In genomic region chr3:19348929-19349564, GRCh38 we compare ENCODE assay signal across 8 cellular contexts.
A peak's percentile ranks its signal among the peaks of the same experiment; 100 is the strongest.
DNase-seq lines count a peak whose midpoint lies in the region; ATAC-seq and TF ChIP-seq lines count a peak whose summit lies in the region.

No MANE protein-coding gene starts in this region.

- H2AFZ ChIP-seq in OCI-LY3 (ENCODE audit: low read depth, low read length): peak overlapping the region; percentile 34; the same call in 1 of the 2 replicates

- H3K4me2 ChIP-seq in OCI-LY3 (ENCODE audit: low read length): peak overlapping the region; percentile 70

- intact Hi-C loops in esophagus squamous epithelium (cut with DNase I) (loop anchor here (10.0 kb wide), 1 partner anchor 516 kb away; no protein-coding TSS in a partner anchor), gastrocnemius medialis (cut with DNase I; ENCODE audit: low total_unique reads) (loop anchor here (1.0 to 5.0 kb wide), 2 partner anchors 194 to 518 kb away; no protein-coding TSS in a partner anchor)

- H3K27ac ChIP-seq in C4-2B: no peak overlapping the region
- no peak overlapping the region for H3K27ac ChIP-seq in OCI-LY3 (ENCODE audit: low read length)
- no peak overlapping the region for H3K27ac ChIP-seq in esophagus squamous epithelium
- no peak overlapping the region for H3K27ac ChIP-seq in gastrocnemius medialis

- peak; percentile 77 for TF ChIP-seq CTCF in C4-2B (conservative IDR thresholded peaks at IDR 0.05)
- TF ChIP-seq CTCF in OCI-LY3 (IDR thresholded peaks at IDR 0.05; ENCODE audit: low read depth, low read length): peak; percentile 68
- TF ChIP-seq CTCF in esophagus squamous epithelium (IDR thresholded peaks at IDR 0.05): peak in 5 of 6 experiments; percentile 21 to 61 (median 47)
- TF ChIP-seq CTCF in gastrocnemius medialis (IDR thresholded peaks at IDR 0.05 in 4 of 5, conservative IDR thresholded peaks at IDR 0.05 in 1 of 5): peak in 4 of 5 experiments; percentile 20 to 71 (median 42)

- peaks cover 30% of the 10 kb centered on the region for H3K4me1 ChIP-seq in OCI-LY3 (ENCODE audit: low read length)
- H3K4me1 ChIP-seq in esophagus squamous epithelium: no peaks in the 10 kb centered on the region
- no peaks in the 10 kb centered on the region for H3K4me1 ChIP-seq in gastrocnemius medialis

- TF ChIP-seq POLR2A in esophagus squamous epithelium (IDR thresholded peaks at IDR 0.05): no peak
- no peak for TF ChIP-seq POLR2A in gastrocnemius medialis (IDR thresholded peaks at IDR 0.05)

- H3K36me3 Mint-ChIP-seq in stimulated activated effector memory CD8-positive, alpha-beta T cell treated with anti-CD3 and anti-CD28 coated beads, Interleukin-12 subunit alpha, Interleukin-12 subunit beta, amount 100 ng/mL, for 72 hours: no peaks in the 10 kb centered on the region

- no peaks in the 10 kb centered on the region; the same call in 1 of the 2 replicates for H3K27me3 ChIP-seq in OCI-LY3 (ENCODE audit: low read depth, low read length)
- H3K27me3 ChIP-seq in esophagus squamous epithelium: no peaks in the 10 kb centered on the region
- no peaks in the 10 kb centered on the region for H3K27me3 ChIP-seq in gastrocnemius medialis

- H3K9me3 Mint-ChIP-seq in stimulated activated effector memory CD8-positive, alpha-beta T cell treated with anti-CD3 and anti-CD28 coated beads, Interleukin-12 subunit alpha, Interleukin-12 subunit beta, amount 100 ng/mL, for 72 hours: no peaks in the 10 kb centered on the region

- WGBS in esophagus squamous epithelium, 2 donors: 17 to 28% methylated on average over 5 of the region's 5 CpGs

- in situ Hi-C loops in gastrocnemius medialis (cut with MboI; ENCODE audit: low sequenced_read_pairs in 4 of 4): loop anchor here in 2 of 4 donors (25.0 kb wide), 1 partner anchor 513 kb away; no protein-coding TSS in a partner anchor

- H3K27ac Mint-ChIP-seq in stimulated activated effector memory CD8-positive, alpha-beta T cell treated with anti-CD3 and anti-CD28 coated beads, Interleukin-12 subunit alpha, Interleukin-12 subunit beta, amount 100 ng/mL, for 72 hours: no peak overlapping the region

- H4K20me1 ChIP-seq in OCI-LY3 (ENCODE audit: insufficient read depth, low read length): no peaks in the 10 kb centered on the region

- no peaks in the 10 kb centered on the region for H3K36me3 ChIP-seq in OCI-LY3 (replicated peaks; ENCODE audit: low read depth, low read length)
- H3K36me3 ChIP-seq in esophagus squamous epithelium: no peaks in the 10 kb centered on the region
- H3K36me3 ChIP-seq in gastrocnemius medialis: no peaks in the 10 kb centered on the region

- DNase-seq in esophagus squamous epithelium (lab: John Stamatoyannopoulos, UW): no peak
- no peak for DNase-seq in gastrocnemius medialis
- no peak for DNase-seq in stimulated activated effector memory CD8-positive, alpha-beta T cell treated with anti-CD3 and anti-CD28 coated beads, Interleukin-12 subunit alpha, Interleukin-12 subunit beta, amount 100 ng/mL, for 72 hours (ENCODE audit: low spot score in 2 of 2)
- no peak for DNase-seq in retina

- H3K4me3 ChIP-seq in OCI-LY3 (ENCODE audit: low read length) (no peak overlapping the region), esophagus squamous epithelium (no peak overlapping the region), gastrocnemius medialis (no peak overlapping the region)

- H3K9me3 ChIP-seq in OCI-LY3 (ENCODE audit: insufficient read depth, low read length) (no peaks in the 10 kb centered on the region), esophagus squamous epithelium (no peaks in the 10 kb centered on the region), gastrocnemius medialis (no peaks in the 10 kb centered on the region)

- no peak overlapping the region for H3K9ac ChIP-seq in OCI-LY3 (ENCODE audit: low read length)

- H3K4me1 Mint-ChIP-seq in stimulated activated effector memory CD8-positive, alpha-beta T cell treated with anti-CD3 and anti-CD28 coated beads, Interleukin-12 subunit alpha, Interleukin-12 subunit beta, amount 100 ng/mL, for 72 hours: no peaks in the 10 kb centered on the region

- no peak overlapping the region for H3K4me3 Mint-ChIP-seq in stimulated activated effector memory CD8-positive, alpha-beta T cell treated with anti-CD3 and anti-CD28 coated beads, Interleukin-12 subunit alpha, Interleukin-12 subunit beta, amount 100 ng/mL, for 72 hours

- ATAC-seq in GM18511 (IDR thresholded peaks at IDR 0.05; ENCODE audit: unreplicated experiment) (peak; percentile 84), HG02973 (IDR thresholded peaks at IDR 0.05; ENCODE audit: unreplicated experiment) (peak; percentile 80), gastrocnemius medialis (no peak)
- ATAC-seq in stimulated activated effector memory CD8-positive, alpha-beta T cell treated with anti-CD3 and anti-CD28 coated beads, Interleukin-12 subunit alpha, Interleukin-12 subunit beta, amount 100 ng/mL, for 72 hours: no peak

- no peaks in the 10 kb centered on the region for H3K79me2 ChIP-seq in OCI-LY3 (ENCODE audit: low read length)

Comparison
In these comparisons a context has a peak if more than half of its experiments do, and no peak if none do; other contexts are left out.
1. ATAC-seq: peak in GM18511 (single experiment) and HG02973 (single experiment); none in gastrocnemius medialis (0 of 2) and stimulated activated effector memory CD8-positive, alpha-beta T cell treated with anti-CD3 and anti-CD28 coated beads, Interleukin-12 subunit alpha, Interleukin-12 subunit beta, amount 100 ng/mL, for 72 hours (single experiment).
2. Peak in every context shown above with its lines, with median percentiles within 50 percentile points of each other: CTCF ChIP-seq.